In the genomic region with DNA sequence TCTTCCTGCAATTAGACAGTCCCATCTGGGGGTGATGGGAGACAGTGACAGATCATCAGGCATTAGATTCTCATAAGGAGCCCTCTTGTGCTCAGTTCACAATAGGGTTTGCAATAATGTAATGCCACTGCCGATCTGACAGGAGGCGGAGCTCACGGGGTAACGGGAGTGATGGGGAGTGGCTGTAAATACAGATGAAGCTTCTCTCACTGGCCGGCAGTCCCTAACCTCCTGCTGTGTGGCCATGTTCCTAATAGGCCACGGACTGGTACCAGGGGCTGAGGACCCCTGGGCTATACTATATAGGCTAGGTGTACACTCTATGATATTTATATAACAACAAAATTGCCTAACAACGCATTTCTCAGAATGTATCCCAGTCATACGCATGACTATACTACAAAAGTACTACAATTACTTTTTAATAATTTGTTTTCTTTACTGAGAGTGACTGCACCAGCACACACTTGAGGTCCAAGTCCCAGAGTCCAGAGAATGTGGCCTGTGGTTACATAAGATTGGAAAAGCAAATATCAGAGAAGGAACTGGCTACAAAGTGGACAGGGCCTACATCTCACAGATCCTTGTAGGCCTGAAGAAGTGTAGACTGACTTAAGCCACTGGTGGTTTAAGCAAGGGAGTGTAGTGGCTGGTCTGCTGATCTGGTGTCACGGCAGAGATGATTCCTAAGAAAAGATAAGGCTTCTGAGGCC, we compare ENCODE assay signal across 23 cellular contexts.
"Had no signal": no experiment of that assay in that cellular context is flagged by ENCODE, and none has a peak within 500 bp of the region (broad histone marks: within the 10 kb centered on the region; RNA-seq: fewer than 3 reads in every experiment).

No MANE protein-coding gene starts in this region.

- H3K27me3 ChIP-seq: cardiac muscle cell, colonic mucosa, gastrocnemius medialis, neural progenitor cell, right atrium auricular region, suprapubic skin had no signal

- H2AFZ ChIP-seq: neural progenitor cell had no signal

- H3K4me2 ChIP-seq: neural progenitor cell had no signal

- H3K4me1 ChIP-seq: colonic mucosa, prostate gland, suprapubic skin had no signal

- H3K27ac ChIP-seq: cardiac muscle cell, colonic mucosa, epithelial cell of prostate, gastrocnemius medialis, neural progenitor cell, prostate gland, right atrium auricular region, skin epidermis, suprapubic skin had no signal

- H3K9me3 ChIP-seq: colonic mucosa, gastrocnemius medialis, prostate gland, right atrium auricular region, suprapubic skin had no signal

- ATAC-seq: esophagus mucosa; gastrocnemius medialis; left cardiac atrium; left ventricle myocardium superior; natural killer cell treated with Interleukin-12 subunit alpha and Interleukin-12 subunit beta and Interleukin-15 and Interleukin-18, amount 100 ng/mL, for 72 hours; stimulated activated naive B cell treated with anti-CD40 and anti-IgM and Interleukin-4, amounts not matched to agents 10 μg/mL and 1 μg/mL and 100 μg/mL, for 72 hours had no signal

- H3K4me3 ChIP-seq: cardiac muscle cell, colonic mucosa, gastrocnemius medialis, neural progenitor cell, prostate gland, right atrium auricular region, skin epidermis, suprapubic skin had no signal

- DNase-seq: colonic mucosa; effector CD8-positive, alpha-beta T cell; endodermal cell; foreskin fibroblast; gastrocnemius medialis; head of caudate nucleus; left cardiac atrium; left ventricle myocardium superior; mammary epithelial cell; mesendoderm; stimulated activated CD4-positive, alpha-beta T cell treated with anti-CD3 and anti-CD28 coated beads, Interleukin-15, amount 100 ng/mL, for 24 hours; stimulated activated CD4-positive, alpha-beta T cell treated with anti-CD3 and anti-CD28 coated beads, Interleukin-2, amount 100 ng/mL, for 48 hours; stimulated activated naive B cell treated with anti-CD40 and anti-IgM and Interleukin-4, amounts not matched to agents 10 μg/mL and 1 μg/mL and 100 μg/mL, for 72 hours; trophoblast cell had no signal

- H3K36me3 ChIP-seq: cardiac muscle cell, colonic mucosa, gastrocnemius medialis, neural progenitor cell, prostate gland, right atrium auricular region, suprapubic skin had no signal

- H3K9ac ChIP-seq: neural progenitor cell had no signal
